In genomic region chr15:62094398-62094797, GRCh38 we compare ENCODE assay signal across 1 cellular context.
TF ChIP-seq lines count a peak whose summit lies in the region.

No MANE protein-coding gene starts in this region.

TF ChIP-seq in K562, 482 proteins besides CTCF, POLR2A, EP300 and RAD21 (continued from another document and continues in another):
- TF ChIP-seq, protein P1, sequence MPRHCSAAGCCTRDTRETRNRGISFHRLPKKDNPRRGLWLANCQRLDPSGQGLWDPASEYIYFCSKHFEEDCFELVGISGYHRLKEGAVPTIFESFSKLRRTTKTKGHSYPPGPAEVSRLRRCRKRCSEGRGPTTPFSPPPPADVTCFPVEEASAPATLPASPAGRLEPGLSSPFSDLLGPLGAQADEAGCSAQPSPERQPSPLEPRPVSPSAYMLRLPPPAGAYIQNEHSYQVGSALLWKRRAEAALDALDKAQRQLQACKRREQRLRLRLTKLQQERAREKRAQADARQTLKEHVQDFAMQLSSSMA (CRISPR knock-in tag; IDR thresholded peaks at IDR 0.05): no peak
- TF ChIP-seq ZBTB2 (IDR thresholded peaks at IDR 0.05) (no peak), HNRNPK (IDR thresholded peaks at IDR 0.05; ENCODE audit: low read depth, low read length, poor library complexity, severe bottlenecking) (no peak), ARID1B (IDR thresholded peaks at IDR 0.05) (peak; percentile 97), ZBED1 (IDR thresholded peaks at IDR 0.05) (no peak), SMAD4 (CRISPR knock-in tag; conservative IDR thresholded peaks at IDR 0.05) (peak; percentile 80), VEZF1 (CRISPR knock-in tag; IDR thresholded peaks at IDR 0.05) (peak; percentile 88), BCL6 (CRISPR knock-in tag; IDR thresholded peaks at IDR 0.05) (peak; percentile 81), RNF2 (IDR thresholded peaks at IDR 0.05) (peak; percentile 85), POLR2AphosphoS2 (IDR thresholded peaks at IDR 0.05; ENCODE audit: low read length) (no peak), TEAD1 (CRISPR knock-in tag; IDR thresholded peaks at IDR 0.05) (peak in 1 of 2 experiments; percentile 81; a peak in 2 of 4 replicates), TEAD4 (IDR thresholded peaks at IDR 0.05; ENCODE audit: low read length) (peak; percentile 96), TEAD4 (CRISPR knock-in tag; IDR thresholded peaks at IDR 0.05; ENCODE audit: borderline replicate concordance) (no peak), NRF1 (conservative IDR thresholded peaks at IDR 0.05 in 1 of 2, IDR thresholded peaks at IDR 0.05 in 1 of 2) (peak in 1 of 2 experiments; percentile 12; a peak in 1 of 4 replicates), RERE (CRISPR knock-in tag; IDR thresholded peaks at IDR 0.05; ENCODE audit: borderline replicate concordance) (no peak), RAD51 (IDR thresholded peaks at IDR 0.05; ENCODE audit: borderline replicate concordance, low read depth) (no peak), ZNF41 (CRISPR knock-in tag; conservative IDR thresholded peaks at IDR 0.05) (peak; percentile 67; the same call in 1 of the 2 replicates), MTA1 (IDR thresholded peaks at IDR 0.05; ENCODE audit: borderline replicate concordance) (peak; percentile 65; the same call in 1 of the 2 replicates), NBN (IDR thresholded peaks at IDR 0.05; ENCODE audit: low read depth) (peak; percentile 59; the same call in 1 of the 2 replicates), ZNF655 (CRISPR knock-in tag; IDR thresholded peaks at IDR 0.05) (no peak), XRCC5 (IDR thresholded peaks at IDR 0.05; ENCODE audit: low read depth, low read length) (0 out of 2 replicates have a peak, but pooled peaks have one; percentile 36), FIP1L1 (IDR thresholded peaks at IDR 0.05; ENCODE audit: low read depth, low read length, poor library complexity, severe bottlenecking) (no peak), SAFB2 (IDR thresholded peaks at IDR 0.05; ENCODE audit: borderline replicate concordance, low read depth, low read length, severe bottlenecking) (no peak), NCOA1 (IDR thresholded peaks at IDR 0.05; ENCODE audit: low read depth) (peak; percentile 49; the same call in 1 of the 2 replicates), GATA2 (CRISPR knock-in tag; IDR thresholded peaks at IDR 0.05) (peak; percentile 55; the same call in 1 of the 2 replicates), U2AF2 (optimal IDR thresholded peaks at IDR 0.05; ENCODE audit: low read depth, low read length) (no peak), ZNF445 (CRISPR knock-in tag; IDR thresholded peaks at IDR 0.05; ENCODE audit: low read depth) (no peak), RHOXF2B (CRISPR knock-in tag; conservative IDR thresholded peaks at IDR 0.05) (no peak), NR2C1 (IDR thresholded peaks at IDR 0.05) (no peak), NR2C1 (tag; IDR thresholded peaks at IDR 0.05) (0 out of 2 replicates have a peak, but pooled peaks have one; percentile 36), SMAD3 (CRISPR knock-in tag; conservative IDR thresholded peaks at IDR 0.05) (peak; percentile 84), GATAD2A (IDR thresholded peaks at IDR 0.05) (0 out of 2 replicates have a peak, but pooled peaks have one; percentile 32), FOXJ3 (CRISPR knock-in tag; IDR thresholded peaks at IDR 0.05) (no peak), ETV5 (CRISPR knock-in tag; IDR thresholded peaks at IDR 0.05; ENCODE audit: low read depth) (no peak), PTTG1 (tag; IDR thresholded peaks at IDR 0.05; ENCODE audit: low read depth) (no peak), POLR2AphosphoS5 (IDR thresholded peaks at IDR 0.05; ENCODE audit: control insufficient read depth, insufficient read depth, low read depth, low read length) (peak; percentile 71; the same call in 1 of the 2 replicates), ATF7 (IDR thresholded peaks at IDR 0.05) (peak; percentile 59; the same call in 1 of the 2 replicates), ZNF699 (CRISPR knock-in tag; IDR thresholded peaks at IDR 0.05; ENCODE audit: insufficient replicate concordance) (no peak), TRIM28 (IDR thresholded peaks at IDR 0.05) (no peak), KLF6 (CRISPR knock-in tag; IDR thresholded peaks at IDR 0.05; ENCODE audit: borderline replicate concordance) (no peak), SMARCE1 (IDR thresholded peaks at IDR 0.05) (peak; percentile 93), NFE2 (IDR thresholded peaks at IDR 0.05; ENCODE audit: low read depth) (peak; percentile 62), TCF3 (CRISPR knock-in tag; IDR thresholded peaks at IDR 0.05) (peak; percentile 95), PCBP2 (IDR thresholded peaks at IDR 0.05; ENCODE audit: low read depth, low read length, poor library complexity, severe bottlenecking) (no peak), POLR2B (IDR thresholded peaks at IDR 0.05; ENCODE audit: low read depth, partially characterized antibody) (no peak), ZNF583 (CRISPR knock-in tag; IDR thresholded peaks at IDR 0.05) (peak; percentile 59; the same call in 1 of the 2 replicates), HMGN3 (IDR thresholded peaks at IDR 0.05; ENCODE audit: borderline replicate concordance, extremely low read depth, insufficient read length, low read depth, low read length) (peak; percentile 70)
- TF ChIP-seq, protein P2, sequence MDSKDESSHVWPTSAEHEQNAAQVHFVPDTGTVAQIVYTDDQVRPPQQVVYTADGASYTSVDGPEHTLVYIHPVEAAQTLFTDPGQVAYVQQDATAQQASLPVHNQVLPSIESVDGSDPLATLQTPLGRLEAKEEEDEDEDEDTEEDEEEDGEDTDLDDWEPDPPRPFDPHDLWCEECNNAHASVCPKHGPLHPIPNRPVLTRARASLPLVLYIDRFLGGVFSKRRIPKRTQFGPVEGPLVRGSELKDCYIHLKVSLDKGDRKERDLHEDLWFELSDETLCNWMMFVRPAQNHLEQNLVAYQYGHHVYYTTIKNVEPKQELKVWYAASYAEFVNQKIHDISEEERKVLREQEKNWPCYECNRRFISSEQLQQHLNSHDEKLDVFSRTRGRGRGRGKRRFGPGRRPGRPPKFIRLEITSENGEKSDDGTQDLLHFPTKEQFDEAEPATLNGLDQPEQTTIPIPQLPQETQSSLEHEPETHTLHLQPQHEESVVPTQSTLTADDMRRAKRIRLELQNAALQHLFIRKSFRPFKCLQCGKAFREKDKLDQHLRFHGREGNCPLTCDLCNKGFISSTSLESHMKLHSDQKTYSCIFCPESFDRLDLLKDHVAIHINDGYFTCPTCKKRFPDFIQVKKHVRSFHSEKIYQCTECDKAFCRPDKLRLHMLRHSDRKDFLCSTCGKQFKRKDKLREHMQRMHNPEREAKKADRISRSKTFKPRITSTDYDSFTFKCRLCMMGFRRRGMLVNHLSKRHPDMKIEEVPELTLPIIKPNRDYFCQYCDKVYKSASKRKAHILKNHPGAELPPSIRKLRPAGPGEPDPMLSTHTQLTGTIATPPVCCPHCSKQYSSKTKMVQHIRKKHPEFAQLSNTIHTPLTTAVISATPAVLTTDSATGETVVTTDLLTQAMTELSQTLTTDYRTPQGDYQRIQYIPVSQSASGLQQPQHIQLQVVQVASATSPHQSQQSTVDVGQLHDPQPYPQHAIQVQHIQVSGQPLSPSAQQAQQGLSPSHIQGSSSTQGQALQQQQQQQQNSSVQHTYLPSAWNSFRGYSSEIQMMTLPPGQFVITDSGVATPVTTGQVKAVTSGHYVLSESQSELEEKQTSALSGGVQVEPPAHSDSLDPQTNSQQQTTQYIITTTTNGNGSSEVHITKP (IDR thresholded peaks at IDR 0.05; ENCODE audit: partially characterized antibody): no peak
- TF ChIP-seq, protein P3, sequence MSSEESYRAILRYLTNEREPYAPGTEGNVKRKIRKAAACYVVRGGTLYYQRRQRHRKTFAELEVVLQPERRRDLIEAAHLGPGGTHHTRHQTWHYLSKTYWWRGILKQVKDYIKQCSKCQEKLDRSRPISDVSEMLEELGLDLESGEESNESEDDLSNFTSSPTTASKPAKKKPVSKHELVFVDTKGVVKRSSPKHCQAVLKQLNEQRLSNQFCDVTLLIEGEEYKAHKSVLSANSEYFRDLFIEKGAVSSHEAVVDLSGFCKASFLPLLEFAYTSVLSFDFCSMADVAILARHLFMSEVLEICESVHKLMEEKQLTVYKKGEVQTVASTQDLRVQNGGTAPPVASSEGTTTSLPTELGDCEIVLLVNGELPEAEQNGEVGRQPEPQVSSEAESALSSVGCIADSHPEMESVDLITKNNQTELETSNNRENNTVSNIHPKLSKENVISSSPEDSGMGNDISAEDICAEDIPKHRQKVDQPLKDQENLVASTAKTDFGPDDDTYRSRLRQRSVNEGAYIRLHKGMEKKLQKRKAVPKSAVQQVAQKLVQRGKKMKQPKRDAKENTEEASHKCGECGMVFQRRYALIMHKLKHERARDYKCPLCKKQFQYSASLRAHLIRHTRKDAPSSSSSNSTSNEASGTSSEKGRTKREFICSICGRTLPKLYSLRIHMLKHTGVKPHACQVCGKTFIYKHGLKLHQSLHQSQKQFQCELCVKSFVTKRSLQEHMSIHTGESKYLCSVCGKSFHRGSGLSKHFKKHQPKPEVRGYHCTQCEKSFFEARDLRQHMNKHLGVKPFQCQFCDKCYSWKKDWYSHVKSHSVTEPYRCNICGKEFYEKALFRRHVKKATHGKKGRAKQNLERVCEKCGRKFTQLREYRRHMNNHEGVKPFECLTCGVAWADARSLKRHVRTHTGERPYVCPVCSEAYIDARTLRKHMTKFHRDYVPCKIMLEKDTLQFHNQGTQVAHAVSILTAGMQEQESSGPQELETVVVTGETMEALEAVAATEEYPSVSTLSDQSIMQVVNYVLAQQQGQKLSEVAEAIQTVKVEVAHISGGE (CRISPR knock-in tag; IDR thresholded peaks at IDR 0.05): peak in 1 of 3 experiments; percentile 82; a peak in 2 of 6 replicates
